ENCODE assay signal across 2 cellular contexts in the genomic region with DNA sequence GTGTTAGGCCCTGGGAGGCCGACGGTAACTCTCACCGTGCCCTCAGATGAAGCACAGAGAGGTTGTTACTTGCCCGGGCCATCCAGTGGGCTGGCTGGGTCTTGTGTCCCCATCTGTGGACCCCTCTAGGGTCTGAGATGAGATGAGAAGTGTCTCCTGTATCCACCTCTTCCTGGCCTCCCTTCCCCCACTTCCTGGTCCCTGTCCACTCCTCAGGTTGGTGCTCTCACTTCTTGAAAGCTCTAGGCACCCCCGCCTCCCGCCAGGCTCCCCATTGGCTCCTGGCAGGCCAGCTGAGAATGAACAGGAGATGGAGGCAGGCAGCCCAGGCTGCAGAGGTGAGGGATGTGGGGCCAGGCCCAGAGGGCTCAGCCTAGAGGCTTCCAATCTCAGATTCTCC.
TF ChIP-seq lines count a peak whose summit lies in the region.

No MANE protein-coding gene starts in this region.

TF ChIP-seq in endothelial cell of umbilical vein, 7 proteins besides CTCF, POLR2A, EP300 and RAD21:
- TF ChIP-seq JUN (IDR thresholded peaks at IDR 0.05; ENCODE audit: borderline replicate concordance, insufficient read depth, insufficient read length, low read depth) (no peak), EZH2 (IDR thresholded peaks at IDR 0.05; ENCODE audit: borderline replicate concordance, low read depth, low read length, severe bottlenecking) (no peak), GATA2 (IDR thresholded peaks at IDR 0.05; ENCODE audit: insufficient read depth, insufficient read length, low read depth, low read length) (no peak), FOS (IDR thresholded peaks at IDR 0.05; ENCODE audit: borderline replicate concordance, insufficient read depth, low read length) (no peak), MYC (IDR thresholded peaks at IDR 0.05; ENCODE audit: low read depth, low read length) (no peak), POLR2AphosphoS5 (IDR thresholded peaks at IDR 0.05; ENCODE audit: insufficient read depth, low read depth, low read length) (no peak)
- TF ChIP-seq, protein P1, sequence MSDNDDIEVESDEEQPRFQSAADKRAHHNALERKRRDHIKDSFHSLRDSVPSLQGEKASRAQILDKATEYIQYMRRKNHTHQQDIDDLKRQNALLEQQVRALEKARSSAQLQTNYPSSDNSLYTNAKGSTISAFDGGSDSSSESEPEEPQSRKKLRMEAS (IDR thresholded peaks at IDR 0.05; ENCODE audit: insufficient read depth, insufficient read length), result no peak

TF ChIP-seq in HEK293T, 16 proteins besides CTCF, POLR2A, EP300 and RAD21:
- TF ChIP-seq NFRKB (IDR thresholded peaks at IDR 0.05) (no peak), CTBP1 (IDR thresholded peaks at IDR 0.05; ENCODE audit: borderline replicate concordance) (no peak), BHLHE40 (IDR thresholded peaks at IDR 0.05; ENCODE audit: borderline replicate concordance) (no peak), TARDBP (IDR thresholded peaks at IDR 0.05) (no peak), LEF1 (IDR thresholded peaks at IDR 0.05; ENCODE audit: borderline replicate concordance) (no peak), FOXA1 (IDR thresholded peaks at IDR 0.05) (no peak), SP1 (IDR thresholded peaks at IDR 0.05) (no peak), ZNF384 (IDR thresholded peaks at IDR 0.05) (no peak), FOXK2 (IDR thresholded peaks at IDR 0.05) (no peak), ARNT (IDR thresholded peaks at IDR 0.05) (no peak), ELF4 (IDR thresholded peaks at IDR 0.05) (no peak), FOXM1 (IDR thresholded peaks at IDR 0.05; ENCODE audit: borderline replicate concordance) (no peak)
